Comparison of ENCODE assay signal across 33 cellular contexts in genomic region chr11:104259121-104259610, GRCh38.
"Had no signal": no experiment of that assay in that cellular context is flagged by ENCODE, and none has a peak within 500 bp of the region (broad histone marks: within the 10 kb centered on the region; RNA-seq: fewer than 3 reads in every experiment).

No MANE protein-coding gene starts in this region.

- H3K36me3 ChIP-seq: cardiac muscle cell, MG63, WERI-Rb-1 had no signal

- H3K27me3 ChIP-seq: cardiac muscle cell, MG63 had no signal

- H3K4me3 ChIP-seq: cardiac muscle cell, MG63, PC-9, SK-N-MC had no signal

- H3K27ac ChIP-seq: cardiac muscle cell, PC-9, SK-N-MC, WERI-Rb-1 had no signal

- ATAC-seq: activated CD8-positive, alpha-beta memory T cell treated with anti-CD3 and anti-CD28 coated beads, Interleukin-2, amount 10 ng/mL, durations not matched to agents 7 days and 5 days had no signal

- H2AFZ ChIP-seq: PC-9 had no signal

- H3K9me3 ChIP-seq: MG63 had no signal

- DNase-seq: activated CD4-positive, alpha-beta memory T cell treated with anti-CD3 and anti-CD28 coated beads, Interleukin-2, amount 10 ng/mL, durations not matched to agents 7 days and 5 days; activated CD4-positive, alpha-beta T cell treated with anti-CD3 and anti-CD28 coated beads for 1 hour; activated CD4-positive, alpha-beta T cell treated with anti-CD3 and anti-CD28 coated beads for 48 hours; activated CD4-positive, CD25-positive, alpha-beta regulatory T cell; activated CD8-positive, alpha-beta memory T cell treated with anti-CD3 and anti-CD28 coated beads for 24 hours; activated CD8-positive, alpha-beta memory T cell treated with anti-CD3 and anti-CD28 coated beads, Interleukin-2, amount 10 ng/mL, durations not matched to agents 7 days and 5 days; activated CD8-positive, alpha-beta memory T cell treated with anti-CD3 and anti-CD28 coated beads, Interleukin-2, amount 50 U/mL, for 48 hours; activated effector memory CD4-positive, alpha-beta T cell treated with Interleukin-2 at 50 U/mL for 16 hours; activated naive CD4-positive, alpha-beta T cell treated with anti-CD3 and anti-CD28 coated beads, Interleukin-2, amount 10 ng/mL, durations not matched to agents 7 days and 5 days; activated naive CD8-positive, alpha-beta T cell treated with anti-CD3 and anti-CD28 coated beads for 36 hours; activated T-cell treated with anti-CD3 and anti-CD28 coated beads, Interleukin-2, amount 50 U/mL, for 48 hours; amniotic stem cell; aorta; Karpas-422; KBM-7; MG63; NCI-H1048; NCI-H1105 treated with DMSO at 0.1 percent for 48 hours; NCI-H1436; NCI-H1694; NCI-H2029 treated with DMSO at 0.1 percent for 48 hours; NCI-H2107; NCI-H2171 treated with DMSO at 0.1 percent for 48 hours; NCI-H2227 treated with DMSO at 0.1 percent for 48 hours; NCI-H446; NCI-H524; NK-92 treated with Interleukin-12 subunit alpha and Interleukin-12 subunit beta, amount 100 ng/mL, for 24 hours; PC-9; Right ventricle myocardium superior; T1000; WERI-Rb-1 had no signal
